ENCODE assay signal across 22 cellular contexts in genomic region chr2:36769106-36769505, GRCh38.
DNase-seq lines count a peak whose midpoint lies in the region; ATAC-seq, FAIRE-seq and TF ChIP-seq lines count a peak whose summit lies in the region.
"Had no signal": no experiment of that assay in that cellular context is flagged by ENCODE, and none has a peak within 500 bp of the region (broad histone marks: within the 10 kb centered on the region; RNA-seq: fewer than 3 reads in every experiment).

No MANE protein-coding gene starts in this region.

- H3K36me3 ChIP-seq in GM23248 (ENCODE audit: low read depth) = no peaks in the 10 kb centered on the region
- H3K36me3 ChIP-seq in testis (ENCODE audit: low read depth, missing control alignments) = no peaks in the 10 kb centered on the region

- TF ChIP-seq CTCF in testis (IDR thresholded peaks at IDR 0.05) = no peak

- intact Hi-C loops in Right ventricle myocardium superior (cut with DNase I) = no loop called here
- intact Hi-C loops in cardiac septum (cut with DNase I) = loop anchor here (5.0 kb wide), 1 partner anchor 272 kb away; no protein-coding TSS in a partner anchor
- intact Hi-C loops in testis (cut with DNase I; ENCODE audit: low total_unique reads) = no loop called here

- no peak for TF ChIP-seq POLR2A in testis (IDR thresholded peaks at IDR 0.05)

- no peak overlapping the region for H2AFZ ChIP-seq in GM23248
- H2AFZ ChIP-seq: GM23338 had no signal

- H3K4me3 ChIP-seq in GM23248 = no peak overlapping the region
- no peak overlapping the region for H3K4me3 ChIP-seq in testis
- H3K4me3 ChIP-seq: A549, GM23338 had no signal

- H3K79me2 ChIP-seq in GM23248 (ENCODE audit: insufficient read depth) = no peaks in the 10 kb centered on the region

- no peak for FAIRE-seq in HTR-8/SVneo (lab: Jason Lieb, UNC)
- FAIRE-seq: A549, GM12891, GM18507, H54, HepG2 had no signal

- ATAC-seq in Right ventricle myocardium superior (ENCODE audit: poor library complexity) = peak; percentile 35
- ATAC-seq: A549, GM23338, HepG2 had no signal

- H3K4me1 ChIP-seq in GM23248 (ENCODE audit: insufficient read depth) = no peaks in the 10 kb centered on the region
- no peaks in the 10 kb centered on the region for H3K4me1 ChIP-seq in testis
- H3K4me1 ChIP-seq: A549 had no signal

- no peaks in the 10 kb centered on the region for H3F3A ChIP-seq in GM23248 (ENCODE audit: insufficient read depth)

- no peaks in the 10 kb centered on the region for H3K9me2 ChIP-seq in GM23248 (ENCODE audit: insufficient read depth)

- no peak overlapping the region for H3K4me2 ChIP-seq in GM23248 (ENCODE audit: unreplicated experiment)
- H3K4me2 ChIP-seq: A549, GM23338 had no signal

- no peak for DNase-seq in Right ventricle myocardium superior
- no peak for DNase-seq in cardiac septum (ENCODE audit: low spot score)
- DNase-seq in GM23248 = peak; percentile 17
- peak; percentile 6 for DNase-seq in fibroblast of gingiva (ENCODE audit: low read depth)
- no peak for DNase-seq in SK-N-DZ (ENCODE audit: low spot score)
- DNase-seq in testis = no peak
- no peak for DNase-seq in HTR-8/SVneo (ENCODE audit: insufficient read length, low spot score)
- DNase-seq in COLO668 (lab: John Stamatoyannopoulos, UW; ENCODE audit: unreplicated experiment) = no peak
- DNase-seq: AML-193; CD4-positive, alpha-beta T cell; DMS79 treated with DMSO at 0.1 percent for 48 hours; GF-D8; HCEC 1CT; KBM-7 had no signal

- H3K27me3 ChIP-seq in GM23248 (replicated peaks; ENCODE audit: insufficient read depth) (no peaks in the 10 kb centered on the region), testis (no peaks in the 10 kb centered on the region)

- WGBS in GM23248 (ENCODE audit: low coverage in 1 of 2, low lambda C conversion rate in 2 of 2, missing lambda C conversion rate in 2 of 2), 2 experiments = 25 to 29% methylated on average over 2 of the region's 2 CpGs
- 85 to 86% methylated on average over 2 of the region's 2 CpGs for WGBS in testis, 2 donors

- H3K9me3 ChIP-seq in GM23248 (ENCODE audit: low read depth) (no peaks in the 10 kb centered on the region), testis (no peaks in the 10 kb centered on the region)

- no peaks in the 10 kb centered on the region for H4K20me1 ChIP-seq in GM23248 (ENCODE audit: insufficient read depth)

- in situ Hi-C loops in GM23248 (cut with MboI) = no loop called here

- H3K27ac ChIP-seq in GM23248 (no peak overlapping the region), testis (no peak overlapping the region)
- H3K27ac ChIP-seq: 22Rv1, A549, C4-2B had no signal

- no peak overlapping the region for H3K9ac ChIP-seq in GM23248

Comparison
In these comparisons a context has a peak if more than half of its experiments do, and no peak if none do; other contexts are left out.
1. DNase-seq: peak in GM23248 (single experiment) and fibroblast of gingiva (single experiment); none in Right ventricle myocardium superior (single experiment), cardiac septum (single experiment), SK-N-DZ (single experiment), testis (single experiment), HTR-8/SVneo (single experiment) and COLO668 (single experiment).